In the genomic region with DNA sequence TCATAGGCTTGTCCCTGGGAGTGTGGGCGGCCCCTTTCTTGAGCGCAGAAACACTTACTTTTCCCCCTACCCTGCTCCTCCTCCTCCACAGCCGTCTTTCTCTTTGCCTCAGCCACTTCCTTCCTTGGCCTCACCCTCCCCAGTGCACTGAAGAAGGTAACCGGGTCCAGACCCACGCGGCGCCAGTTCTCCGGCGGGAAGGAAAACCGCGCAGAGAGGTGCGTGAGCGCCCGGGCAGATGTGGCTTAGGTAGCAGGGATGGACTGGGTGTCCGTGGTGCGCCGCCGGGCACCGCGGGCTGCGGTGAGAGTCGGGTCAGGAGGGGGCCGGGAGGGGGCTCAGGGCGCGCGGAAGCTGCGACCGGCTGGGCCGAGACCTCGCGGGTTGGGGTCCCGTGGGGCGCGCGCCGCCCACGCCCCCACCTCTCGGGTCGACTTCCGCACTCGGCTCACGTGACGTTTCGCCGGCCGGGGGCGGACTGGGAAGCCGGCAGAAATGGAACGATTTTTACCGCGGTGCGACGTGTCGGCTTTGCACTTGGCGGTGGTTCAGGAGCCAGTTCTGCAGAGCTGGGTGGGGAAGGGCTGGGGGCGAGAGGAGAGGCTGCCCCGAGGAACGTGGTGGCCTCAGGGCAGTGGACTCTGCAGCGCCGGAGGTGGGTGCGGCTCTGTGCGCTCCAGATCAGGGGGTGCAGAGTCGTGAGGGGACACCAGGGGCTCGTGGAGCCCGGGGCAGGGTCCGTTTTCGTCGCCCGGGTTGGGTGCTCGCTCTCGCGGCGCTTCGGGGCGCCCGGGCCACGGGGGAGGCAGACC, we compare ENCODE assay signal across 8 cellular contexts. TPM values are rescaled to one million over a fixed set of nuclear protein-coding genes. Genes with fewer than 3 reads are reported as not detected.
DNase-seq lines count a peak whose midpoint lies in the region; ATAC-seq and TF ChIP-seq lines count a peak whose summit lies in the region.

ABRACL (plus strand) TSS at position 88 of the 812 bp plus-strand sequence. CDS start 5,416 bp downstream, outside the sequence.

- no peaks in the 10 kb centered on the region for H3K9me3 ChIP-seq in lower lobe of right lung

- H3K27me3 ChIP-seq in lower lobe of right lung (ENCODE audit: low read depth), result no peaks in the 10 kb centered on the region

- peaks cover 2% of the 10 kb centered on the region for H3K36me3 ChIP-seq in lower lobe of right lung

- ATAC-seq in GM18909 (IDR thresholded peaks at IDR 0.05; ENCODE audit: poor library complexity, unreplicated experiment), result peak; percentile 58
- ATAC-seq in HG03175 (IDR thresholded peaks at IDR 0.05; ENCODE audit: unreplicated experiment), result peak; percentile 56
- ATAC-seq in lower lobe of right lung, result peak; percentile 89 to 90

- H3K4me3 ChIP-seq in lower lobe of right lung, result peak within 1 kb of the TSS; percentile 85

- TF ChIP-seq CTCF in lower lobe of right lung (IDR thresholded peaks at IDR 0.05), result no peak

- H3K27ac ChIP-seq in lower lobe of right lung, result peak within 1 kb of the TSS; percentile 87

- DNase-seq in AG08396 (ENCODE audit: low spot score) (peak; percentile 75), NCI-H524 treated with DMSO at 0.1 percent for 48 hours (lab: John Stamatoyannopoulos, UW) (peak; percentile 56), ecto neural progenitor cell (ENCODE audit: low spot score) (peak; percentile 77), lower lobe of right lung (peak; percentile 78)
- DNase-seq in activated CD4-positive, alpha-beta T cell treated with anti-CD3 and anti-CD28 coated beads, Interleukin-2, amount 50 U/mL, for 48 hours, result peak; percentile 87 to 90
- DNase-seq in stimulated activated CD4-positive, alpha-beta T cell treated with anti-CD3 and anti-CD28 coated beads, TNF-alpha, amount 100 ng/mL, for 24 hours (ENCODE audit: low read depth in 3 of 3), result peak; percentile 74 to 83 (median 74)

- intact Hi-C loops in lower lobe of right lung (cut with DNase I), result no loop called here

- peaks cover 26% of the 10 kb centered on the region for H3K4me1 ChIP-seq in lower lobe of right lung

RNA-seq across cellular contexts. Expression of gene ABRACL, which starts in this region (rescaled TPM):
- 42.4 TPM for total RNA-seq in lower lobe of right lung

Comparison
In these comparisons a context has a peak if more than half of its experiments do, and no peak if none do; other contexts are left out.
1. Peak in every context shown above with its lines: DNase-seq, ATAC-seq, H3K4me3 ChIP-seq and H3K27ac ChIP-seq.